9 cellular contexts compared by ENCODE assay signal in the genomic region with DNA sequence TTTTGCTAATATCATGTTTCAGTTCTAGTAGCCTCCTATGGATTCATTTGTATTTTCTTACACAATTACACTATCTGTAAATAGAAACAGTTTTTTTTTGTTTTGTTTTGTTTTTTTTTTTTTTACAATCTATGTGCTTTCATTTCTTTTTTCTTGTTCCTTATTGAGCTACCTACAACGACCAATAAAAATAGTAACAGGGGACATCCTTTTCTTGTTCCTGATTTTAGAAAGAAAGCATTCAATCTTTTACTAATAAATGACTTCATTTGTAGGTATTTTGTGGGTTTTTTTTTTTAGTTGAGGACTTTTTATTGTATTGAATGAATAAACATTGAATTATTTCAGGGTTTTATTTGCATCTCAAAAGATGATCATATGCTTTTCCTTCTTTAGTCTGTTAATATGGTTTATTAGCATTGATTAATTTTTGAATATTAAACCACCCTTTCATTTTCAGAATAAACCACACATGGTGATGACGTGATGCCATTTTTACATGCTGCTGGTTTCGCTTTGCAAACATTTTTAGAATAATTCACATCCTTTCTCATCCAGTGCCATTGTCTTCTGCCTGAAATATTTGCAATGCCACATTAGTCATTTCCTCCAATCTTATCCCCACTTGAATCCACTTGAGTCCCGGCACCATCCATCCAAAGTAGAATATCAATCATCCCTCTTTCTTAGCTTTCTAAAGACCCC. TPM values are rescaled to one million over a fixed set of nuclear protein-coding genes. Genes with fewer than 3 reads are reported as not detected.
DNase-seq lines count a peak whose midpoint lies in the region; ATAC-seq and TF ChIP-seq lines count a peak whose summit lies in the region.
"Had no signal": no experiment of that assay in that cellular context is flagged by ENCODE, and none has a peak within 500 bp of the region (broad histone marks: within the 10 kb centered on the region; RNA-seq: fewer than 3 reads in every experiment).

No MANE protein-coding gene starts in this region.

- no peak for DNase-seq in CD14-positive monocyte (ENCODE audit: low spot score)
- peak; percentile 52 for DNase-seq in MM.1S
- peak; percentile 84 to 89 for DNase-seq in foreskin fibroblast
- no peak for DNase-seq in esophagus muscularis mucosa (ENCODE audit: extremely low spot score)
- DNase-seq in stimulated activated CD8-positive, alpha-beta memory T cell treated with anti-CD3 and anti-CD28 coated beads, Interleukin-4, amount 100 ng/mL, for 48 hours, result no peak
- no peak for DNase-seq in HAP-1 (ENCODE audit: low spot score in 2 of 2)
- no peak for DNase-seq in NCI-H1092 treated with DMSO at 0.1 percent for 48 hours (lab: John Stamatoyannopoulos, UW)

- TF ChIP-seq EP300 in esophagus muscularis mucosa (IDR thresholded peaks at IDR 0.05), result no peak

- H3F3A ChIP-seq in MM.1S (ENCODE audit: insufficient read depth, low read length), result peaks cover 18% of the 10 kb centered on the region; the same call in 1 of the 2 replicates

- TF ChIP-seq POLR2A in esophagus muscularis mucosa (IDR thresholded peaks at IDR 0.05; ENCODE audit: low read depth), result no peak

- WGBS in esophagus muscularis mucosa, result 40% methylated on average over 4 of the region's 4 CpGs

- H3K4me1 ChIP-seq in MM.1S (ENCODE audit: low read length), result peaks cover 17% of the 10 kb centered on the region
- no peaks in the 10 kb centered on the region for H3K4me1 ChIP-seq in esophagus muscularis mucosa
- H3K4me1 ChIP-seq in HAP-1, result no peaks in the 10 kb centered on the region

- H3K4me3 Mint-ChIP-seq in CD14-positive monocyte, result no peak overlapping the region
- H3K4me3 Mint-ChIP-seq: brain had no signal

- H3K9me2 ChIP-seq in MM.1S (replicated peaks; ENCODE audit: insufficient read depth, low read length), result no peaks in the 10 kb centered on the region

- H2AFZ ChIP-seq in MM.1S (ENCODE audit: low read length), result peak overlapping the region; percentile 27; the same call in 1 of the 2 replicates

- H4K20me1 ChIP-seq in MM.1S (ENCODE audit: insufficient read depth, low read length), result no peaks in the 10 kb centered on the region

- peak overlapping the region; percentile 57 for H3K4me2 ChIP-seq in MM.1S (ENCODE audit: low read depth, low read length)

- H3K27ac ChIP-seq in MM.1S (ENCODE audit: low read length) (peak overlapping the region; percentile 72; the same call in 1 of the 2 replicates), esophagus muscularis mucosa (replicated peaks in 1 of 4) (no peak overlapping the region)

- no peaks in the 10 kb centered on the region for H3K36me3 Mint-ChIP-seq in CD14-positive monocyte
- H3K36me3 Mint-ChIP-seq: brain had no signal

- H3K36me3 ChIP-seq in MM.1S (replicated peaks; ENCODE audit: insufficient read depth, low read length) (no peaks in the 10 kb centered on the region), esophagus muscularis mucosa (no peaks in the 10 kb centered on the region), HAP-1 (replicated peaks) (no peaks in the 10 kb centered on the region)

- peak overlapping the region in 4 of 7 donors; percentile 4 to 66 (median 25) for H3K27ac Mint-ChIP-seq in CD14-positive monocyte

- no peaks in the 10 kb centered on the region for H3K79me2 ChIP-seq in MM.1S (ENCODE audit: low read length)

- H3K27me3 ChIP-seq in MM.1S (replicated peaks; ENCODE audit: insufficient read depth, low read length) (no peaks in the 10 kb centered on the region), esophagus muscularis mucosa (no peaks in the 10 kb centered on the region), HAP-1 (ENCODE audit: low read depth) (no peaks in the 10 kb centered on the region)

- H3K9me3 Mint-ChIP-seq in CD14-positive monocyte, result no peaks in the 10 kb centered on the region

- H3K4me3 ChIP-seq in MM.1S (ENCODE audit: low read length), result peak overlapping the region; percentile 29
- H3K4me3 ChIP-seq in foreskin fibroblast (ENCODE audit: low read depth in 1 of 2, low read length in 2 of 2), result no peak overlapping the region
- no peak overlapping the region for H3K4me3 ChIP-seq in esophagus muscularis mucosa
- no peak overlapping the region for H3K4me3 ChIP-seq in HAP-1

- H3K4me1 Mint-ChIP-seq in CD14-positive monocyte, result peaks cover 33% of the 10 kb centered on the region

- H3K9ac ChIP-seq in MM.1S (ENCODE audit: low read length), result peak overlapping the region; percentile 16; the same call in 1 of the 2 replicates

- ATAC-seq in GM21619 (IDR thresholded peaks at IDR 0.05; ENCODE audit: unreplicated experiment), result peak; percentile 64

- in situ Hi-C loops in HAP-1 (cut with MboI; ENCODE audit: low sequenced_read_pairs), result no loop called here

- H3K27me3 Mint-ChIP-seq in CD14-positive monocyte (ENCODE audit: low read depth in 3 of 3), result peaks cover 0 to 1% (median 1%) of the 10 kb centered on the region in 3 donors
- H3K27me3 Mint-ChIP-seq: brain had no signal

- intact Hi-C loops in CD14-positive monocyte (cut with micrococcal nuclease) (no loop called here), esophagus muscularis mucosa (cut with DNase I) (no loop called here)

- no peak for TF ChIP-seq CTCF in CD14-positive monocyte (IDR thresholded peaks at IDR 0.05)
- no peak for TF ChIP-seq CTCF in MM.1S (IDR thresholded peaks at IDR 0.05; ENCODE audit: low read length)
- TF ChIP-seq CTCF in foreskin fibroblast (IDR thresholded peaks at IDR 0.05; ENCODE audit: low read depth, low read length), result no peak
- TF ChIP-seq CTCF in esophagus muscularis mucosa (IDR thresholded peaks at IDR 0.05), result no peak

- H3K9me3 ChIP-seq in MM.1S (replicated peaks; ENCODE audit: insufficient read depth, low read length), result no peaks in the 10 kb centered on the region
- H3K9me3 ChIP-seq in esophagus muscularis mucosa, result no peaks in the 10 kb centered on the region
- H3K9me3 ChIP-seq in HAP-1, result no peaks in the 10 kb centered on the region

RNA-seq across cellular contexts. Expression of gene AKR1E2, which starts 18.1 kb away (rescaled TPM):
- under 1 TPM; 0.45 to 0.74 TPM for polyA plus RNA-seq in CD14-positive monocyte
- total RNA-seq in esophagus muscularis mucosa, result 10 to 100 TPM; 16.5 to 21.0 (median 18.0) TPM

Comparison
In these comparisons a context has a peak if more than half of its experiments do, and no peak if none do; other contexts are left out.
1. DNase-seq: peak in MM.1S (single experiment) and foreskin fibroblast (2 of 2); none in CD14-positive monocyte (single experiment), esophagus muscularis mucosa (single experiment), stimulated activated CD8-positive, alpha-beta memory T cell treated with anti-CD3 and anti-CD28 coated beads, Interleukin-4, amount 100 ng/mL, for 48 hours (single experiment), HAP-1 (0 of 2) and NCI-H1092 treated with DMSO at 0.1 percent for 48 hours (single experiment).